8 cellular contexts compared by ENCODE assay signal in genomic region chr7:20440472-20441105, GRCh38.
DNase-seq lines count a peak whose midpoint lies in the region; ATAC-seq and TF ChIP-seq lines count a peak whose summit lies in the region.

No MANE protein-coding gene starts in this region.

- no peaks in the 10 kb centered on the region for H3K36me3 ChIP-seq in esophagus squamous epithelium
- H3K36me3 ChIP-seq in smooth muscle cell (ENCODE audit: low read depth): no peaks in the 10 kb centered on the region

- H3K27ac ChIP-seq in esophagus squamous epithelium (no peak overlapping the region), smooth muscle cell (ENCODE audit: low read depth) (no peak overlapping the region)

- DNase-seq in activated CD4-positive, alpha-beta T cell treated with anti-CD3 and anti-CD28 coated beads, Interleukin-2, amount 10 ng/mL, durations not matched to agents 24 days and 14 days: peak; percentile 60
- no peak for DNase-seq in activated CD4-positive, alpha-beta T cell treated with anti-CD3 and anti-CD28 coated beads for 4 hours
- DNase-seq in NCI-H82 treated with DMSO at 0.1 percent for 48 hours (lab: John Stamatoyannopoulos, UW; ENCODE audit: unreplicated experiment): peak; percentile 13
- DNase-seq in esophagus squamous epithelium (lab: John Stamatoyannopoulos, UW): no peak
- no peak for DNase-seq in smooth muscle cell (lab: John Stamatoyannopoulos, UW; ENCODE audit: unreplicated experiment)
- DNase-seq in natural killer cell treated with Interleukin-12 subunit alpha and Interleukin-12 subunit beta and Interleukin-15 and Interleukin-18, amount 100 ng/mL, for 72 hours (ENCODE audit: low spot score): no peak
- no peak for DNase-seq in NCI-H2196 treated with DMSO at 0.1 percent for 48 hours (lab: John Stamatoyannopoulos, UW; ENCODE audit: unreplicated experiment)
- DNase-seq in DMS79 treated with DMSO at 0.1 percent for 48 hours (lab: John Stamatoyannopoulos, UW): no peak

- no peak for ATAC-seq in natural killer cell treated with Interleukin-12 subunit alpha and Interleukin-12 subunit beta and Interleukin-15 and Interleukin-18, amount 100 ng/mL, for 72 hours

- intact Hi-C loops in activated CD4-positive, alpha-beta T cell treated with anti-CD3 and anti-CD28 coated beads, Interleukin-2, amount 10 ng/mL, durations not matched to agents 24 days and 14 days (cut with micrococcal nuclease): no loop called here
- intact Hi-C loops in esophagus squamous epithelium (cut with DNase I): no loop called here

- H3K27me3 Mint-ChIP-seq in activated CD4-positive, alpha-beta T cell treated with anti-CD3 and anti-CD28 coated beads, Interleukin-2, amount 10 ng/mL, durations not matched to agents 24 days and 14 days: no peaks in the 10 kb centered on the region
- H3K27me3 Mint-ChIP-seq in natural killer cell treated with Interleukin-12 subunit alpha and Interleukin-12 subunit beta and Interleukin-15 and Interleukin-18, amount 100 ng/mL, for 72 hours: no peaks in the 10 kb centered on the region

- H3K79me2 ChIP-seq in smooth muscle cell (ENCODE audit: low read depth): no peaks in the 10 kb centered on the region

- H3K9me3 Mint-ChIP-seq in activated CD4-positive, alpha-beta T cell treated with anti-CD3 and anti-CD28 coated beads, Interleukin-2, amount 10 ng/mL, durations not matched to agents 24 days and 14 days: no peaks in the 10 kb centered on the region
- H3K9me3 Mint-ChIP-seq in natural killer cell treated with Interleukin-12 subunit alpha and Interleukin-12 subunit beta and Interleukin-15 and Interleukin-18, amount 100 ng/mL, for 72 hours: peaks cover 15% of the 10 kb centered on the region

- WGBS in esophagus squamous epithelium, 2 donors: 83 to 91% methylated on average over 8 to 9 of the region's 9 CpGs
- WGBS in smooth muscle cell (ENCODE audit: low lambda C conversion rate): 78% methylated on average over 9 of the region's 9 CpGs

- H3K4me2 ChIP-seq in smooth muscle cell: no peak overlapping the region

- H3K4me1 ChIP-seq in esophagus squamous epithelium: peaks cover 0 to 18% (median 0%) of the 10 kb centered on the region in 3 donors
- no peaks in the 10 kb centered on the region for H3K4me1 ChIP-seq in smooth muscle cell (ENCODE audit: low read depth)

- TF ChIP-seq CTCF in esophagus squamous epithelium (IDR thresholded peaks at IDR 0.05) (peak in 4 of 6 experiments; percentile 25 to 44 (median 35)), smooth muscle cell (IDR thresholded peaks at IDR 0.05; ENCODE audit: borderline replicate concordance, insufficient read depth, poor library complexity, severe bottlenecking) (peak; percentile 47)

- H3K27ac Mint-ChIP-seq in activated CD4-positive, alpha-beta T cell treated with anti-CD3 and anti-CD28 coated beads, Interleukin-2, amount 10 ng/mL, durations not matched to agents 24 days and 14 days: no peak overlapping the region
- no peak overlapping the region for H3K27ac Mint-ChIP-seq in natural killer cell treated with Interleukin-12 subunit alpha and Interleukin-12 subunit beta and Interleukin-15 and Interleukin-18, amount 100 ng/mL, for 72 hours

- no peak overlapping the region for H3K4me3 Mint-ChIP-seq in activated CD4-positive, alpha-beta T cell treated with anti-CD3 and anti-CD28 coated beads, Interleukin-2, amount 10 ng/mL, durations not matched to agents 24 days and 14 days
- H3K4me3 Mint-ChIP-seq in natural killer cell treated with Interleukin-12 subunit alpha and Interleukin-12 subunit beta and Interleukin-15 and Interleukin-18, amount 100 ng/mL, for 72 hours: no peak overlapping the region

- TF ChIP-seq POLR2A in esophagus squamous epithelium (IDR thresholded peaks at IDR 0.05): no peak

- H3F3A ChIP-seq in smooth muscle cell (ENCODE audit: low read depth): no peaks in the 10 kb centered on the region

- no peak overlapping the region for H2AFZ ChIP-seq in smooth muscle cell (ENCODE audit: low read depth)

- H3K9me3 ChIP-seq in esophagus squamous epithelium: peaks cover 0 to 12% (median 10%) of the 10 kb centered on the region in 3 donors
- no peaks in the 10 kb centered on the region for H3K9me3 ChIP-seq in smooth muscle cell (replicated peaks; ENCODE audit: low read depth)

- no peaks in the 10 kb centered on the region for H3K4me1 Mint-ChIP-seq in activated CD4-positive, alpha-beta T cell treated with anti-CD3 and anti-CD28 coated beads, Interleukin-2, amount 10 ng/mL, durations not matched to agents 24 days and 14 days
- no peaks in the 10 kb centered on the region for H3K4me1 Mint-ChIP-seq in natural killer cell treated with Interleukin-12 subunit alpha and Interleukin-12 subunit beta and Interleukin-15 and Interleukin-18, amount 100 ng/mL, for 72 hours (ENCODE audit: low read depth in 2 of 2)

- no peaks in the 10 kb centered on the region for H4K20me1 ChIP-seq in smooth muscle cell (ENCODE audit: low read depth)

- H3K9ac ChIP-seq in smooth muscle cell (ENCODE audit: low read depth): no peak overlapping the region

- no peaks in the 10 kb centered on the region for H3K27me3 ChIP-seq in esophagus squamous epithelium
- H3K27me3 ChIP-seq in smooth muscle cell (ENCODE audit: low read depth): no peaks in the 10 kb centered on the region

- H3K36me3 Mint-ChIP-seq in activated CD4-positive, alpha-beta T cell treated with anti-CD3 and anti-CD28 coated beads, Interleukin-2, amount 10 ng/mL, durations not matched to agents 24 days and 14 days (ENCODE audit: low read depth): no peaks in the 10 kb centered on the region
- no peaks in the 10 kb centered on the region for H3K36me3 Mint-ChIP-seq in natural killer cell treated with Interleukin-12 subunit alpha and Interleukin-12 subunit beta and Interleukin-15 and Interleukin-18, amount 100 ng/mL, for 72 hours

- H3K4me3 ChIP-seq in esophagus squamous epithelium (no peak overlapping the region), smooth muscle cell (no peak overlapping the region)

Comparison
In these comparisons a context has a peak if more than half of its experiments do, and no peak if none do; other contexts are left out.
1. DNase-seq: peak in activated CD4-positive, alpha-beta T cell treated with anti-CD3 and anti-CD28 coated beads, Interleukin-2, amount 10 ng/mL, durations not matched to agents 24 days and 14 days (single experiment) and NCI-H82 treated with DMSO at 0.1 percent for 48 hours (single experiment); none in activated CD4-positive, alpha-beta T cell treated with anti-CD3 and anti-CD28 coated beads for 4 hours (0 of 2), esophagus squamous epithelium (single experiment), smooth muscle cell (single experiment), natural killer cell treated with Interleukin-12 subunit alpha and Interleukin-12 subunit beta and Interleukin-15 and Interleukin-18, amount 100 ng/mL, for 72 hours (single experiment), NCI-H2196 treated with DMSO at 0.1 percent for 48 hours (single experiment) and DMS79 treated with DMSO at 0.1 percent for 48 hours (single experiment).